In the genomic region with DNA sequence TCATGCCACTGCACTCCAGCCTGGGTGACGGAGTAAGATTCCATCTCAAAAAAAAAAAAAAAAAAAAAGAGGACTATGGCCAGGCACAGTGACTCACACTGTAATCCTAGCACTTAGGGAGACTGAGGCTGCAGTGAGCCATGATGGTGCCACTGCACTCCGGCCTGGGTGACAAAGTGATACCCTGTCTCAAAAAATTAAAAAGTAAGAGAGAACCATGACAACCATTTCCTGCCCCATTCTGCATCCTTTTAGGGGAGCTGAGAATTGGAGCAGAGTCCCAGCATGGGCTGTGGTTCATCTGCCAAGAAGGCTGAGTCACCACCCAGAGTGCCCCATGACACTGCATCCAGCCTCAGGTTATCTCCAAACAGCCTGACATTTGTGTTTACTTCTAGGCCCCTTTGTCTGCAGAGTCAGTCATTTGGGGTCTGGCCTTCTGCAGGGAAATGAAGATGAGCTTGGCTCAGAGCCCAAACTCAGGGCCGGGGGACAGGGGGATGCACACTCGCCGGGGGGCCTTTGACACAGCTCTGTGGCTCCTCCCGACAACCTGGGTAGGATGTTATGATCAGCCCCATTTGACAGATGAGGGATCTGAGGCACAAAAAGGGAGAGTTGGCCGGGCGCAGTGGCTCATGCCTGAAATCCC, we compare ENCODE assay signal across 8 cellular contexts. TPM values are rescaled to one million over a fixed set of nuclear protein-coding genes. Genes with fewer than 3 reads are reported as not detected.
DNase-seq lines count a peak whose midpoint lies in the region; ATAC-seq, FAIRE-seq and TF ChIP-seq lines count a peak whose summit lies in the region.

No MANE protein-coding gene starts in this region.

- ATAC-seq in left colon (peak; percentile 40), GM19455 (IDR thresholded peaks at IDR 0.05; ENCODE audit: unreplicated experiment) (no peak), HG02763 (IDR thresholded peaks at IDR 0.05; ENCODE audit: unreplicated experiment) (no peak), GM21529 (IDR thresholded peaks at IDR 0.05; ENCODE audit: unreplicated experiment) (no peak)

- H3K9ac ChIP-seq in astrocyte (ENCODE audit: low read length) = no peak overlapping the region

- no peaks in the 10 kb centered on the region for H4K20me1 ChIP-seq in astrocyte (ENCODE audit: insufficient read depth, low read length)

- intact Hi-C loops in left colon (cut with DNase I, micrococcal nuclease) = no loop called here

- no peaks in the 10 kb centered on the region for H3K36me3 ChIP-seq in astrocyte (ENCODE audit: insufficient read depth, low read length)

- no peaks in the 10 kb centered on the region for H3K36me3 Mint-ChIP-seq in astrocyte (ENCODE audit: low read depth, unreplicated experiment)

- H3K27me3 ChIP-seq in astrocyte (ENCODE audit: insufficient read depth, low read length) = no peaks in the 10 kb centered on the region

- TF ChIP-seq CTCF in astrocyte (IDR thresholded peaks at IDR 0.05; ENCODE audit: insufficient read depth, low read depth, low read length) = no peak

- H3K4me1 ChIP-seq in astrocyte (ENCODE audit: insufficient read depth, low read length) = peaks cover 46% of the 10 kb centered on the region

- peak; percentile 55 for FAIRE-seq in astrocyte (lab: Jason Lieb, UNC)

- H3K27ac Mint-ChIP-seq in astrocyte (ENCODE audit: unreplicated experiment) = peak overlapping the region; percentile 79

- H3K4me3 ChIP-seq in astrocyte (ENCODE audit: insufficient read depth, low read depth, low read length) = no peak overlapping the region

- no peaks in the 10 kb centered on the region for H3K9me3 ChIP-seq in astrocyte (ENCODE audit: insufficient read depth, low read depth, low read length)

- peak overlapping the region; percentile 61 for H3K27ac ChIP-seq in astrocyte (ENCODE audit: low read depth, low read length)

- H3K27me3 Mint-ChIP-seq in astrocyte (ENCODE audit: low read depth, unreplicated experiment) = no peaks in the 10 kb centered on the region

- DNase-seq in EH (ENCODE audit: low read depth) = peak; percentile 94
- DNase-seq in LoVo (ENCODE audit: low spot score) = peak; percentile 34
- peak; percentile 81 for DNase-seq in astrocyte (ENCODE audit: low read depth)
- no peak for DNase-seq in left colon
- no peak for DNase-seq in NCI-H2081 (lab: John Stamatoyannopoulos, UW)

- no peak overlapping the region for H2AFZ ChIP-seq in astrocyte (ENCODE audit: low read depth, low read length)

- peaks cover 29% of the 10 kb centered on the region for H3K4me1 Mint-ChIP-seq in astrocyte (ENCODE audit: low read depth, unreplicated experiment)

- no peaks in the 10 kb centered on the region for H3K9me3 Mint-ChIP-seq in astrocyte (ENCODE audit: unreplicated experiment)

- H3K79me2 ChIP-seq in astrocyte (ENCODE audit: insufficient read depth, low read length) = no peaks in the 10 kb centered on the region

- H3K4me2 ChIP-seq in astrocyte (ENCODE audit: low read length) = peak overlapping the region; percentile 44

- H3K4me3 Mint-ChIP-seq in astrocyte (ENCODE audit: unreplicated experiment) = no peak overlapping the region

RNA-seq across cellular contexts. Expression of a gene that starts 4.7 kb away (rescaled TPM):
- total RNA-seq in astrocyte = 10.3 and 11.4 TPM in 2 replicates
- total RNA-seq in left colon = 1 to 10 TPM in 1 of 2 donors, under 1 TPM in 1; 0.37 to 2.0 TPM

RNA-seq across cellular contexts. Expression of a gene that starts 21.3 kb away (rescaled TPM):
- total RNA-seq in astrocyte = 44.5 and 50.9 TPM in 2 replicates
- 10 to 100 TPM; 10.9 to 15.9 TPM for total RNA-seq in left colon

RNA-seq across cellular contexts. Expression of a gene that starts 24.1 kb away (rescaled TPM):
- total RNA-seq in astrocyte (39.4 and 42.3 TPM in 2 replicates), left colon (10 to 100 TPM; 48.6 to 61.8 TPM)

RNA-seq across cellular contexts. Expression of a gene that starts 55.3 kb away (rescaled TPM):
- total RNA-seq in astrocyte = 48.2 and 48.3 TPM in 2 replicates
- total RNA-seq in left colon = 10 to 100 TPM; 24.5 to 25.2 TPM

RNA-seq across cellular contexts. Expression of a gene that starts 55.6 kb away (rescaled TPM):
- total RNA-seq in astrocyte (221 and 232 TPM in 2 replicates), left colon (100 to 1,000 TPM; 164 to 173 TPM)

Comparison
In these comparisons a context has a peak if more than half of its experiments do, and no peak if none do; other contexts are left out.
1. DNase-seq: peak in EH (single experiment), LoVo (single experiment) and astrocyte (single experiment); none in left colon (0 of 2) and NCI-H2081 (0 of 2).